Comparison of ENCODE assay signal across 9 cellular contexts in the genomic region with DNA sequence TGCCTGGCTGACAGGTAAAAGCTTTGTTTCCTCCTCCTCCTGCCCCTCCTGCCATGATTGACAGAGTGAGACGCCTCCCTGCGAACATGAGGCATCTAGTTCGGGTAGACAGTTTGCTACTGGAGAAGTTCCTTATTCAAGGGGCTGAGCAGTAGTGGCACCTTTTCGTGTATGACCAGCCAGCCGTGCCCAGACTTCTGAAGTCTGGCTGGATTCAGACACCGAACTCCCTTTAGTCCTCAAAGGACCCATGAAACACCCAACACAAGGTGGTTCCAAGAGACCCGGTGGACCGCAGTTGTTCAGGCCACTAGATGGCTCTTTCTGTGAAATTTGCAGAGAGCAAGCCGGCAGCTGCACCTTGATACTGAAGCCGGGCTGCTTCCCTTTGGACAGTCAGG.
A peak's percentile ranks its signal among the peaks of the same experiment; 100 is the strongest.
DNase-seq lines count a peak whose midpoint lies in the region; ATAC-seq and TF ChIP-seq lines count a peak whose summit lies in the region.
"Had no signal": no experiment of that assay in that cellular context is flagged by ENCODE, and none has a peak within 500 bp of the region (broad histone marks: within the 10 kb centered on the region; RNA-seq: fewer than 3 reads in every experiment).

No MANE protein-coding gene starts in this region.

- no peaks in the 10 kb centered on the region for H3K9me3 Mint-ChIP-seq in stimulated activated naive B cell treated with anti-CD40 and anti-IgM and Interleukin-4, amounts not matched to agents 10 μg/mL and 1 μg/mL and 100 μg/mL, for 72 hours
- H3K9me3 Mint-ChIP-seq: CD4-positive, CD25-positive, alpha-beta regulatory T cell had no signal

- H3K4me3 ChIP-seq in SK-N-SH (ENCODE audit: low read depth in 2 of 2, low read length in 1 of 2) (no peak overlapping the region), hepatocyte (no peak overlapping the region), HAP-1 (no peak overlapping the region)

- H3K27ac ChIP-seq in SK-N-SH (ENCODE audit: low read depth in 2 of 2, low read length in 1 of 2) (no peak overlapping the region), hepatocyte (no peak overlapping the region)

- H3K9me2 ChIP-seq in SK-N-SH = no peaks in the 10 kb centered on the region
- H3K9me2 ChIP-seq in hepatocyte (replicated peaks; ENCODE audit: insufficient read depth) = no peaks in the 10 kb centered on the region

- H3K9me3 ChIP-seq in SK-N-SH (no peaks in the 10 kb centered on the region), hepatocyte (ENCODE audit: low read depth) (no peaks in the 10 kb centered on the region), HAP-1 (no peaks in the 10 kb centered on the region)

- POLR2A ChIA-PET in SK-N-SH (lab: Yijun Ruan, JAX) = no interaction called here

- peak overlapping the region; percentile 62 to 72 for H3K4me3 Mint-ChIP-seq in stimulated activated naive B cell treated with anti-CD40 and anti-IgM and Interleukin-4, amounts not matched to agents 10 μg/mL and 1 μg/mL and 100 μg/mL, for 72 hours

- H3K36me3 ChIP-seq in SK-N-SH (replicated peaks in 1 of 2; ENCODE audit: control insufficient read depth in 1 of 2, insufficient read depth in 2 of 2, low read length in 1 of 2) (peaks cover 0 to 3% of the 10 kb centered on the region in 2 experiments), hepatocyte (replicated peaks; ENCODE audit: insufficient read depth, low read depth) (no peaks in the 10 kb centered on the region), HAP-1 (replicated peaks) (no peaks in the 10 kb centered on the region)

- no peaks in the 10 kb centered on the region for H3K27me3 ChIP-seq in SK-N-SH (ENCODE audit: insufficient read depth)
- no peaks in the 10 kb centered on the region for H3K27me3 ChIP-seq in hepatocyte
- H3K27me3 ChIP-seq in HAP-1 (ENCODE audit: low read depth) = no peaks in the 10 kb centered on the region

- peak; percentile 50 for TF ChIP-seq RAD21 in SK-N-SH (IDR thresholded peaks at IDR 0.05; ENCODE audit: low read length)

- H3K79me2 ChIP-seq in SK-N-SH (ENCODE audit: insufficient read depth) (peaks cover 99% of the 10 kb centered on the region), hepatocyte (peaks cover 14% of the 10 kb centered on the region)

- 77% methylated on average over 9 of the region's 10 CpGs for WGBS in SK-N-SH (ENCODE audit: low lambda C conversion rate)
- 59% methylated on average over 10 of the region's 10 CpGs for WGBS in hepatocyte (ENCODE audit: low lambda C conversion rate, missing lambda C conversion rate)

- TF ChIP-seq EP300 in SK-N-SH (IDR thresholded peaks at IDR 0.05; ENCODE audit: borderline replicate concordance in 1 of 2, low read depth in 1 of 2, low read length in 1 of 2) = no peak

- in situ Hi-C loops in HAP-1 (cut with MboI; ENCODE audit: low sequenced_read_pairs) = no loop called here

- H3K4me2 ChIP-seq in SK-N-SH = no peak overlapping the region
- no peak overlapping the region for H3K4me2 ChIP-seq in hepatocyte

- H4K20me1 ChIP-seq in SK-N-SH (ENCODE audit: insufficient read depth) = peaks cover 100% of the 10 kb centered on the region
- H4K20me1 ChIP-seq in hepatocyte (ENCODE audit: insufficient read depth, poor library complexity, severe bottlenecking) = no peaks in the 10 kb centered on the region

- no peak overlapping the region for H3K9ac ChIP-seq in SK-N-SH

- peaks cover 7 to 18% of the 10 kb centered on the region in 2 donors for H3K36me3 Mint-ChIP-seq in stimulated activated naive B cell treated with anti-CD40 and anti-IgM and Interleukin-4, amounts not matched to agents 10 μg/mL and 1 μg/mL and 100 μg/mL, for 72 hours

- peak overlapping the region; percentile 73 for H3K27ac Mint-ChIP-seq in stimulated activated naive B cell treated with anti-CD40 and anti-IgM and Interleukin-4, amounts not matched to agents 10 μg/mL and 1 μg/mL and 100 μg/mL, for 72 hours

- CTCF ChIA-PET in SK-N-SH (lab: Yijun Ruan, JAX) = interaction anchor here (0.6 to 2.3 kb wide), 5 partner anchors 21 to 416 kb away, joined by 3 to 13 read pairs (median 3); no protein-coding TSS in a partner anchor

- ATAC-seq in stimulated activated naive B cell treated with anti-CD40 and anti-IgM and Interleukin-4, amounts not matched to agents 10 μg/mL and 1 μg/mL and 100 μg/mL, for 72 hours (replicated peaks) = peak; percentile 58 to 62
- ATAC-seq in GM21717 (IDR thresholded peaks at IDR 0.05; ENCODE audit: unreplicated experiment) (no peak), HG02798 (IDR thresholded peaks at IDR 0.05; ENCODE audit: poor library complexity, unreplicated experiment) (no peak)

- H2AFZ ChIP-seq in SK-N-SH (ENCODE audit: low read depth) (no peak overlapping the region), hepatocyte (no peak overlapping the region)

- peaks cover 64 to 80% of the 10 kb centered on the region in 2 donors for H3K4me1 Mint-ChIP-seq in stimulated activated naive B cell treated with anti-CD40 and anti-IgM and Interleukin-4, amounts not matched to agents 10 μg/mL and 1 μg/mL and 100 μg/mL, for 72 hours

- no peak; the same call in 1 of the 2 replicates for TF ChIP-seq CTCF in SK-N-SH (IDR thresholded peaks at IDR 0.05)
- peak; percentile 54 for TF ChIP-seq CTCF in hepatocyte (IDR thresholded peaks at IDR 0.05; ENCODE audit: poor library complexity)

- DNase-seq in NCI-H524 (lab: John Stamatoyannopoulos, UW) (peak; percentile 10 to 69), NCI-H524 treated with DMSO at 0.1 percent for 48 hours (lab: John Stamatoyannopoulos, UW) (no peak), SK-N-SH (no peak), hepatocyte (ENCODE audit: low spot score) (peak; percentile 61), HAP-1 (ENCODE audit: low spot score in 2 of 2) (no peak)
- peak; percentile 40 for DNase-seq in stimulated activated naive B cell treated with anti-CD40 and anti-IgM and Interleukin-4, amounts not matched to agents 10 μg/mL and 1 μg/mL and 100 μg/mL, for 72 hours
- DNase-seq: CD4-positive, CD25-positive, alpha-beta regulatory T cell had no signal

- H3K4me1 ChIP-seq in SK-N-SH (ENCODE audit: control insufficient read depth in 1 of 2, insufficient read depth in 2 of 2, low read depth in 1 of 2, low read length in 1 of 2) (peaks cover 0 to 36% of the 10 kb centered on the region in 2 experiments; a peak in 2 of 4 replicates), hepatocyte (ENCODE audit: insufficient read depth) (peaks cover 23% of the 10 kb centered on the region), HAP-1 (no peaks in the 10 kb centered on the region)

- H3F3A ChIP-seq in SK-N-SH (replicated peaks; ENCODE audit: insufficient read depth) = peaks cover 3% of the 10 kb centered on the region

- no peaks in the 10 kb centered on the region for H3K27me3 Mint-ChIP-seq in stimulated activated naive B cell treated with anti-CD40 and anti-IgM and Interleukin-4, amounts not matched to agents 10 μg/mL and 1 μg/mL and 100 μg/mL, for 72 hours
- H3K27me3 Mint-ChIP-seq: CD4-positive, CD25-positive, alpha-beta regulatory T cell had no signal

TF ChIP-seq in SK-N-SH, 30 proteins besides CTCF, POLR2A, EP300 and RAD21:
- TF ChIP-seq MEF2A (IDR thresholded peaks at IDR 0.05; ENCODE audit: borderline replicate concordance, low read depth) = no peak
- TF ChIP-seq RFX5 (IDR thresholded peaks at IDR 0.05; ENCODE audit: low read length) = no peak
- TF ChIP-seq SMC3 (IDR thresholded peaks at IDR 0.05; ENCODE audit: low read depth, low read length) = peak; percentile 44

Comparison
In these comparisons a context has a peak if more than half of its experiments do, and no peak if none do; other contexts are left out.
1. DNase-seq: peak in NCI-H524 (2 of 2), hepatocyte (single experiment) and stimulated activated naive B cell treated with anti-CD40 and anti-IgM and Interleukin-4, amounts not matched to agents 10 μg/mL and 1 μg/mL and 100 μg/mL, for 72 hours (single experiment); none in NCI-H524 treated with DMSO at 0.1 percent for 48 hours (single experiment), SK-N-SH (single experiment) and HAP-1 (0 of 2).
2. ATAC-seq: peak in stimulated activated naive B cell treated with anti-CD40 and anti-IgM and Interleukin-4, amounts not matched to agents 10 μg/mL and 1 μg/mL and 100 μg/mL, for 72 hours (2 of 2); none in GM21717 (single experiment) and HG02798 (single experiment).